In the genomic region with DNA sequence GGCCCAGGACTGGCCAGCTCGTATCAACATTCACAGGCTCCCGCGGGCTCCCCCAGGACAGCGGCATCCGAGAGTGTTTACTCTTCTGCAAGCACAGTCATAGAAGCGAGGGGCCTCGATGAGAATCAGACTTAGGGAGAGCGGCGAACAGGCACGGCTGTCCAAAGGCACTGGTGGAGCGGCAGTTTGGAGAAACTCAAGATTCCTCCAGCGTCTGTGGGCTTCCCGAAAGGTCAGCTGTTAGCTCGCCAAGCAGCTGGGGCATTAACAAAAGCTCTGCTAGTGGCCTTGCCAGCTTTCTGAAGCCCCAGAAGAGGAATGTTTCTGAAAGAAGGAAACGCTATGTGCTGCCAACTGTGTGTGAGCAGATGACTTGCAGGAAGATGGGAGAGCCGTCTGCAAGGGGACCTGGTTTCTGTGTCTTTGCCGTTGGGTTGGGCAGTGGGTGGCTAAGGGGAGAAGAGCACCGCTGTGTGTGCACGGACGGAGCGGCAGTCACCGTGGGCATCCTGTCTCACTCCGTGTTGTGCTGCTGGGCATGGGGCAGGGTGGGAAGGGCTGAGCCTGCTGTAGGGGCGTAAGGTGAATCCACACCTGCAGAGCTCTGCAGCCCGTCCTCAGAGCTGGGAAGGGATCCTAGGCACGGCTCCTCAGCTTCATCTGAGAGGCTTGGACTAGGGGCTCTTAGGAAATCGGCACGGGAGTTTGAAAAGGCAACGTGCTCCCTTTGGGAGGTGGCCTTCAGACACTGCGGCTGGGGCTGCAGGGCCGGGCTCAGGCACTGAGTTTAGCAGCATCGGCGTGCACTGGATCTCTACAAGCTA, we compare ENCODE assay signal across 11 cellular contexts. TPM values are rescaled to one million over a fixed set of nuclear protein-coding genes. Genes with fewer than 3 reads are reported as not detected.
DNase-seq lines count a peak whose midpoint lies in the region; ATAC-seq and TF ChIP-seq lines count a peak whose summit lies in the region.
"Had no signal": no experiment of that assay in that cellular context is flagged by ENCODE, and none has a peak within 500 bp of the region (broad histone marks: within the 10 kb centered on the region; RNA-seq: fewer than 3 reads in every experiment).

No MANE protein-coding gene starts in this region.

- H3K27ac Mint-ChIP-seq in GM23338: peak overlapping the region; percentile 86
- H3K27ac Mint-ChIP-seq: stimulated activated naive CD8-positive, alpha-beta T cell treated with anti-CD3 and anti-CD28 coated beads, Interleukin-15, Interleukin-2, amounts not matched to agents 100 ng/mL and 50 ng/mL, for 24 hours had no signal

- ATAC-seq in GM23338: no peak
- no peak for ATAC-seq in HG02759 (IDR thresholded peaks at IDR 0.05; ENCODE audit: unreplicated experiment)

- H3K4me3 Mint-ChIP-seq in GM23338: no peak overlapping the region
- H3K4me3 Mint-ChIP-seq: stimulated activated naive CD8-positive, alpha-beta T cell treated with anti-CD3 and anti-CD28 coated beads, Interleukin-15, Interleukin-2, amounts not matched to agents 100 ng/mL and 50 ng/mL, for 24 hours had no signal

- no peaks in the 10 kb centered on the region for H3F3A ChIP-seq in GM23338 (replicated peaks; ENCODE audit: low read depth)

- no peak overlapping the region for H3K4me2 ChIP-seq in GM23338

- H3K27ac ChIP-seq in GM23338 (ENCODE audit: low read depth) (peak overlapping the region; percentile 81), cingulate gyrus (ENCODE audit: low read depth, low read length) (peak overlapping the region; percentile 88)

- H2AFZ ChIP-seq in GM23338: no peak overlapping the region

- no peaks in the 10 kb centered on the region; the same call in 1 of the 2 replicates for H3K4me1 ChIP-seq in GM23338 (ENCODE audit: insufficient read depth)

- no peaks in the 10 kb centered on the region for H3K9me3 Mint-ChIP-seq in GM23338
- H3K9me3 Mint-ChIP-seq: stimulated activated naive CD8-positive, alpha-beta T cell treated with anti-CD3 and anti-CD28 coated beads, Interleukin-15, Interleukin-2, amounts not matched to agents 100 ng/mL and 50 ng/mL, for 24 hours had no signal

- H3K4me3 ChIP-seq in GM23338: no peak overlapping the region

- peaks cover 11% of the 10 kb centered on the region for H3K36me3 ChIP-seq in GM23338 (ENCODE audit: insufficient read depth)

- H3K36me3 Mint-ChIP-seq in GM23338 (ENCODE audit: low read depth): peaks cover 75% of the 10 kb centered on the region

- peaks cover 26% of the 10 kb centered on the region for H3K4me1 Mint-ChIP-seq in GM23338

- no peaks in the 10 kb centered on the region for H3K9me2 ChIP-seq in GM23338 (ENCODE audit: insufficient read depth)

- no peak for DNase-seq in GM23338 (ENCODE audit: low spot score)
- peak; percentile 83 for DNase-seq in mesenteric fat pad (ENCODE audit: low spot score)
- peak; percentile 15 for DNase-seq in stimulated activated CD8-positive, alpha-beta memory T cell treated with anti-CD3 and anti-CD28 coated beads, Interleukin-4, amount 100 ng/mL, for 48 hours
- no peak for DNase-seq in NCI-H345 treated with DMSO at 0.1 percent for 48 hours (lab: John Stamatoyannopoulos, UW; ENCODE audit: unreplicated experiment)
- DNase-seq in NCI-H345 (lab: John Stamatoyannopoulos, UW): no peak
- no peak for DNase-seq in NCI-H2171 treated with DMSO at 0.1 percent for 48 hours (lab: John Stamatoyannopoulos, UW)
- DNase-seq: activated gamma-delta T cell treated with Interleukin-2 at 50 U/mL for 16 hours, NCI-H82 had no signal

- peaks cover 7% of the 10 kb centered on the region for H3K27me3 Mint-ChIP-seq in GM23338 (ENCODE audit: insufficient read depth, low read depth, poor library complexity)
- H3K27me3 Mint-ChIP-seq: stimulated activated naive CD8-positive, alpha-beta T cell treated with anti-CD3 and anti-CD28 coated beads, Interleukin-15, Interleukin-2, amounts not matched to agents 100 ng/mL and 50 ng/mL, for 24 hours had no signal

- peaks cover 58% of the 10 kb centered on the region for H3K79me2 ChIP-seq in GM23338 (replicated peaks; ENCODE audit: insufficient read depth)

- no peaks in the 10 kb centered on the region for H3K27me3 ChIP-seq in GM23338 (ENCODE audit: insufficient read depth)

- no peak for TF ChIP-seq CTCF in GM23338 (conservative IDR thresholded peaks at IDR 0.05; ENCODE audit: low read depth in 2 of 2)

- peaks cover 9% of the 10 kb centered on the region for H4K20me1 ChIP-seq in GM23338 (replicated peaks; ENCODE audit: insufficient read depth)

TF ChIP-seq in GM23338, 12 proteins besides CTCF, POLR2A, EP300 and RAD21 (continues in another document):
- no peak for TF ChIP-seq POLR2AphosphoS5 (IDR thresholded peaks at IDR 0.05; ENCODE audit: low read depth)
- no peak for TF ChIP-seq ZNF331 (CRISPR knock-in tag; IDR thresholded peaks at IDR 0.05; ENCODE audit: low read depth)
- TF ChIP-seq, protein P1, sequence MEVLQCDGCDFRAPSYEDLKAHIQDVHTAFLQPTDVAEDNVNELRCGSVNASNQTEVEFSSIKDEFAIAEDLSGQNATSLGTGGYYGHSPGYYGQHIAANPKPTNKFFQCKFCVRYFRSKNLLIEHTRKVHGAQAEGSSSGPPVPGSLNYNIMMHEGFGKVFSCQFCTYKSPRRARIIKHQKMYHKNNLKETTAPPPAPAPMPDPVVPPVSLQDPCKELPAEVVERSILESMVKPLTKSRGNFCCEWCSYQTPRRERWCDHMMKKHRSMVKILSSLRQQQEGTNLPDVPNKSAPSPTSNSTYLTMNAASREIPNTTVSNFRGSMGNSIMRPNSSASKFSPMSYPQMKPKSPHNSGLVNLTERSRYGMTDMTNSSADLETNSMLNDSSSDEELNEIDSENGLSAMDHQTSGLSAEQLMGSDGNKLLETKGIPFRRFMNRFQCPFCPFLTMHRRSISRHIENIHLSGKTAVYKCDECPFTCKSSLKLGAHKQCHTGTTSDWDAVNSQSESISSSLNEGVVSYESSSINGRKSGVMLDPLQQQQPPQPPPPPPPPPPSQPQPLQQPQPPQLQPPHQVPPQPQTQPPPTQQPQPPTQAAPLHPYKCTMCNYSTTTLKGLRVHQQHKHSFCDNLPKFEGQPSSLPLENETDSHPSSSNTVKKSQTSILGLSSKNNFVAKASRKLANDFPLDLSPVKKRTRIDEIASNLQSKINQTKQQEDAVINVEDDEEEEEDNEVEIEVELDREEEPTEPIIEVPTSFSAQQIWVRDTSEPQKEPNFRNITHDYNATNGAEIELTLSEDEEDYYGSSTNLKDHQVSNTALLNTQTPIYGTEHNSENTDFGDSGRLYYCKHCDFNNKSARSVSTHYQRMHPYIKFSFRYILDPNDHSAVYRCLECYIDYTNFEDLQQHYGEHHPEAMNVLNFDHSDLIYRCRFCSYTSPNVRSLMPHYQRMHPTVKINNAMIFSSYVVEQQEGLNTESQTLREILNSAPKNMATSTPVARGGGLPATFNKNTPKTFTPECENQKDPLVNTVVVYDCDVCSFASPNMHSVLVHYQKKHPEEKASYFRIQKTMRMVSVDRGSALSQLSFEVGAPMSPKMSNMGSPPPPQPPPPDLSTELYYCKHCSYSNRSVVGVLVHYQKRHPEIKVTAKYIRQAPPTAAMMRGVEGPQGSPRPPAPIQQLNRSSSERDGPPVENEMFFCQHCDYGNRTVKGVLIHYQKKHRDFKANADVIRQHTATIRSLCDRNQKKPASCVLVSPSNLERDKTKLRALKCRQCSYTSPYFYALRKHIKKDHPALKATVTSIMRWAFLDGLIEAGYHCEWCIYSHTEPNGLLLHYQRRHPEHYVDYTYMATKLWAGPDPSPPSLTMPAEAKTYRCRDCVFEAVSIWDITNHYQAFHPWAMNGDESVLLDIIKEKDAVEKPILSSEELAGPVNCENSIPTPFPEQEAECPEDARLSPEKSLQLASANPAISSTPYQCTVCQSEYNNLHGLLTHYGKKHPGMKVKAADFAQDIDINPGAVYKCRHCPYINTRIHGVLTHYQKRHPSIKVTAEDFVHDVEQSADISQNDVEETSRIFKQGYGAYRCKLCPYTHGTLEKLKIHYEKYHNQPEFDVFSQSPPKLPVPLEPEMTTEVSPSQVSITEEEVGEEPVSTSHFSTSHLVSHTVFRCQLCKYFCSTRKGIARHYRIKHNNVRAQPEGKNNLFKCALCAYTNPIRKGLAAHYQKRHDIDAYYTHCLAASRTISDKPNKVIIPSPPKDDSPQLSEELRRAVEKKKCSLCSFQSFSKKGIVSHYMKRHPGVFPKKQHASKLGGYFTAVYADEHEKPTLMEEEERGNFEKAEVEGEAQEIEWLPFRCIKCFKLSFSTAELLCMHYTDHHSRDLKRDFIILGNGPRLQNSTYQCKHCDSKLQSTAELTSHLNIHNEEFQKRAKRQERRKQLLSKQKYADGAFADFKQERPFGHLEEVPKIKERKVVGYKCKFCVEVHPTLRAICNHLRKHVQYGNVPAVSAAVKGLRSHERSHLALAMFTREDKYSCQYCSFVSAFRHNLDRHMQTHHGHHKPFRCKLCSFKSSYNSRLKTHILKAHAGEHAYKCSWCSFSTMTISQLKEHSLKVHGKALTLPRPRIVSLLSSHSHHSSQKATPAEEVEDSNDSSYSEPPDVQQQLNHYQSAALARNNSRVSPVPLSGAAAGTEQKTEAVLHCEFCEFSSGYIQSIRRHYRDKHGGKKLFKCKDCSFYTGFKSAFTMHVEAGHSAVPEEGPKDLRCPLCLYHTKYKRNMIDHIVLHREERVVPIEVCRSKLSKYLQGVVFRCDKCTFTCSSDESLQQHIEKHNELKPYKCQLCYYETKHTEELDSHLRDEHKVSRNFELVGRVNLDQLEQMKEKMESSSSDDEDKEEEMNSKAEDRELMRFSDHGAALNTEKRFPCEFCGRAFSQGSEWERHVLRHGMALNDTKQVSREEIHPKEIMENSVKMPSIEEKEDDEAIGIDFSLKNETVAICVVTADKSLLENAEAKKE (CRISPR knock-in tag; IDR thresholded peaks at IDR 0.05): no peak
- no peak for TF ChIP-seq ZNF114 (CRISPR knock-in tag; IDR thresholded peaks at IDR 0.05)
- TF ChIP-seq STAT1 (IDR thresholded peaks at IDR 0.05; ENCODE audit: unreplicated experiment): no peak
- no peak for TF ChIP-seq EZH2phosphoT487 (IDR thresholded peaks at IDR 0.05; ENCODE audit: unreplicated experiment)

RNA-seq across cellular contexts. Expression of a gene that starts 42.1 kb away (rescaled TPM):
- total RNA-seq in GM23338 (2014; rRNA removed; shearing (Covaris generic)): 0.73 and 1.6 TPM in 2 replicates
- 2.0 and 4.5 TPM in 2 replicates for polyA plus RNA-seq in GM23338 (2016; fragmentation: Nextera tagmentation; extraction: Ambion mirVana)
- 0.16 TPM for total RNA-seq in mesenteric fat pad

Comparison
In these comparisons a context has a peak if more than half of its experiments do, and no peak if none do; other contexts are left out.
1. DNase-seq: peak in mesenteric fat pad (single experiment) and stimulated activated CD8-positive, alpha-beta memory T cell treated with anti-CD3 and anti-CD28 coated beads, Interleukin-4, amount 100 ng/mL, for 48 hours (single experiment); none in GM23338 (single experiment), NCI-H345 treated with DMSO at 0.1 percent for 48 hours (single experiment), NCI-H345 (single experiment) and NCI-H2171 treated with DMSO at 0.1 percent for 48 hours (single experiment).